Comparison of ENCODE assay signal across 10 cellular contexts in the genomic region with DNA sequence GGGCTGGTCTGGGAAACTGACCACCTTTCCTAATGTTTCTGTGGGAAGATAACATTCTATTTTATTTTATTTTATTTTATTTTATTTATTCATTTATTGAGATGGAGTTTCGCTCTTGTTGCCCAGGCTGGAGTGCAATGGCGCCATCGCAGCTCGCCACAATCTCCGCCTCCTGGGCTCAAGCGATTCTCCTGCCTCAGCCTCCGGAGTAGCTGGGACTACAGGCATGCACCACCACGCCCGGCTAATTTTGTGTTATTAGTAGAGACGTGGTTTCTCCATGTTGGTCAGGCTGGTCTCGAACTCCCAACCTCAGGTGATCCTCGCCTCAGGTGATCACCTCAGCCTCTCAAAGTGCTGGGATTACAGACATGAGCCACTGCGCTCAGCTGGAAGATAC. TPM values are rescaled to one million over a fixed set of nuclear protein-coding genes. Genes with fewer than 3 reads are reported as not detected.
DNase-seq lines count a peak whose midpoint lies in the region; ATAC-seq and TF ChIP-seq lines count a peak whose summit lies in the region.
"Not testable (repeated sequence)": the region's sequence is repeated elsewhere in the genome, so short reads cannot be mapped to it uniquely, and the experiment has no call there.
"Had no signal": no experiment of that assay in that cellular context is flagged by ENCODE, and none has a peak within 500 bp of the region (broad histone marks: within the 10 kb centered on the region; RNA-seq: fewer than 3 reads in every experiment).

No MANE protein-coding gene starts in this region.

- not testable (repeated sequence) for ATAC-seq in GM23338

- H3K9me2 ChIP-seq in GM23338 (ENCODE audit: insufficient read depth), result not testable (repeated sequence)

- not testable (repeated sequence) for H3K27me3 Mint-ChIP-seq in GM23338 (ENCODE audit: insufficient read depth, low read depth, poor library complexity)

- peak overlapping the region; percentile 99 for H3K27ac Mint-ChIP-seq in GM23338

- not testable (repeated sequence) for H3K9me3 ChIP-seq in Peyer's patch; colonic mucosa; iPS-20b (ENCODE audit: insufficient read depth, low read depth, low read length); mucosa of rectum (ENCODE audit: control insufficient read depth in 2 of 2, low read length in 2 of 2); sigmoid colon; transverse colon

- DNase-seq in GM23338 (ENCODE audit: low spot score); colonic mucosa; transverse colon: not testable (repeated sequence)
- DNase-seq in Peyer's patch (peak in 2 of 3 donors; percentile 1 to 30), sigmoid colon (peak; percentile 9)

- TF ChIP-seq CTCF in GM23338 (conservative IDR thresholded peaks at IDR 0.05; ENCODE audit: low read depth in 2 of 2); Peyer's patch (IDR thresholded peaks at IDR 0.05); colonic mucosa (IDR thresholded peaks at IDR 0.05); sigmoid colon (IDR thresholded peaks at IDR 0.05); transverse colon (IDR thresholded peaks at IDR 0.05): not testable (repeated sequence)

- H4K20me1 ChIP-seq in GM23338 (replicated peaks; ENCODE audit: insufficient read depth), result not testable (repeated sequence)

- not testable (repeated sequence) for H3K36me3 ChIP-seq in GM23338 (ENCODE audit: insufficient read depth); Peyer's patch; colonic mucosa; mucosa of rectum (ENCODE audit: control insufficient read depth in 2 of 2, insufficient read depth in 2 of 2, low read length in 2 of 2); sigmoid colon
- H3K36me3 ChIP-seq in iPS-20b (ENCODE audit: insufficient read depth, low read depth, low read length) (peaks cover 32% of the 10 kb centered on the region), transverse colon (peaks cover 0 to 21% (median 0%) of the 10 kb centered on the region in 4 donors)

- TF ChIP-seq EP300 in sigmoid colon (IDR thresholded peaks at IDR 0.05); transverse colon (IDR thresholded peaks at IDR 0.05; ENCODE audit: low read depth): not testable (repeated sequence)

- H3K79me2 ChIP-seq in GM23338 (replicated peaks; ENCODE audit: insufficient read depth), result not testable (repeated sequence)

- intact Hi-C loops in colonic mucosa (cut with DNase I); sigmoid colon (cut with DNase I); transverse colon (cut with DNase I; ENCODE audit: low total_unique reads): not testable (repeated sequence)

- in situ Hi-C loops in transverse colon (cut with MboI; ENCODE audit: low pct_ligation_motif_present in 1 of 4, low pct_unique_long_range_greater_than_20kb in 1 of 4, low sequenced_read_pairs in 3 of 4), result not testable (repeated sequence)

- peaks cover 26% of the 10 kb centered on the region for H3K4me1 ChIP-seq in GM23338 (ENCODE audit: insufficient read depth)
- H3K4me1 ChIP-seq in Peyer's patch, colonic mucosa, sigmoid colon: not testable (repeated sequence)
- peaks cover 27% of the 10 kb centered on the region; the same call in 1 of the 2 replicates for H3K4me1 ChIP-seq in iPS-20b (ENCODE audit: insufficient read depth, low read length)
- H3K4me1 ChIP-seq in mucosa of rectum (ENCODE audit: control insufficient read depth in 2 of 2, insufficient read depth in 2 of 2, low read length in 2 of 2), result peaks cover 4 to 18% of the 10 kb centered on the region in 2 donors
- H3K4me1 ChIP-seq in transverse colon, result peaks cover 0 to 15% (median 0%) of the 10 kb centered on the region in 4 donors

- not testable (repeated sequence) for H2AFZ ChIP-seq in GM23338

- not testable (repeated sequence) for H3K27me3 ChIP-seq in GM23338 (ENCODE audit: insufficient read depth); Peyer's patch; colonic mucosa; iPS-20b (ENCODE audit: insufficient read depth, low read length); mucosa of rectum (ENCODE audit: control insufficient read depth in 2 of 2, insufficient read depth in 2 of 2, low read length in 2 of 2); sigmoid colon; transverse colon

- peak overlapping the region; percentile 72; the same call in 2 of the 3 replicates for H3K4me3 Mint-ChIP-seq in GM23338

- WGBS in sigmoid colon, 2 donors, result 91 to 94% methylated on average over 13 of the region's 13 CpGs
- 95 to 97% methylated on average over 6 to 13 of the region's 13 CpGs for WGBS in transverse colon (ENCODE audit: low coverage in 1 of 2), 2 donors

- TF ChIP-seq POLR2A in Peyer's patch (IDR thresholded peaks at IDR 0.05); sigmoid colon (IDR thresholded peaks at IDR 0.05); transverse colon (IDR thresholded peaks at IDR 0.05): not testable (repeated sequence)

- H3K4me3 ChIP-seq in GM23338, Peyer's patch, colonic mucosa, sigmoid colon: not testable (repeated sequence)
- H3K4me3 ChIP-seq in iPS-20b (ENCODE audit: low read length) (peak overlapping the region; percentile 51; the same call in 1 of the 2 replicates), mucosa of rectum (ENCODE audit: low read length in 2 of 2) (peak overlapping the region; percentile 59 to 69), transverse colon (peak overlapping the region in 3 of 4 donors; percentile 0 to 39 (median 14))

- 0 out of 2 replicates have a peak overlapping the region, but pooled peaks have one; percentile 64 for H3K4me2 ChIP-seq in GM23338

- not testable (repeated sequence) for H3K9me3 Mint-ChIP-seq in GM23338

- not testable (repeated sequence) for H3F3A ChIP-seq in GM23338 (replicated peaks; ENCODE audit: low read depth)

- H3K9ac ChIP-seq in colonic mucosa (ENCODE audit: low read depth in 2 of 2, low read length in 2 of 2); iPS-20b (ENCODE audit: low read depth, low read length); mucosa of rectum (ENCODE audit: low read depth in 1 of 2, low read length in 2 of 2): not testable (repeated sequence)

- H3K36me3 Mint-ChIP-seq in GM23338 (ENCODE audit: low read depth), result peaks cover 32% of the 10 kb centered on the region

- peaks cover 39% of the 10 kb centered on the region for H3K4me1 Mint-ChIP-seq in GM23338

- 0 out of 2 replicates have a peak overlapping the region, but pooled peaks have one; percentile 84 for H3K27ac ChIP-seq in GM23338 (ENCODE audit: low read depth)
- H3K27ac ChIP-seq in Peyer's patch, result peak overlapping the region in 3 of 4 donors; percentile 52 to 89 (median 87)
- H3K27ac ChIP-seq in angular gyrus (ENCODE audit: low read depth, low read length), result peak overlapping the region; percentile 78
- peak overlapping the region; percentile 81 for H3K27ac ChIP-seq in colonic mucosa
- not testable (repeated sequence) for H3K27ac ChIP-seq in iPS-20b (ENCODE audit: low read length); sigmoid colon
- H3K27ac ChIP-seq in mucosa of rectum (ENCODE audit: low read depth in 2 of 2, low read length in 2 of 2), result peak overlapping the region; percentile 87 to 95
- H3K27ac ChIP-seq in transverse colon, result peak overlapping the region; percentile 81 to 87 (median 83)

RNA-seq across cellular contexts. Expression of a gene that starts 9.5 kb away (rescaled TPM):
- 30.6 and 33.9 TPM in 2 replicates for total RNA-seq in GM23338 (2014; rRNA removed; shearing (Covaris generic))
- polyA plus RNA-seq in GM23338 (2016; fragmentation: Nextera tagmentation; extraction: Ambion mirVana), result 14.7 and 15.4 TPM in 2 replicates
- 100 to 1,000 TPM in 2 of 4 donors, 10 to 100 TPM in 2; 68.5 to 142 (median 92.0) TPM for total RNA-seq in Peyer's patch
- total RNA-seq in colonic mucosa, result 10 to 100 TPM; 47.1 to 63.1 TPM
- total RNA-seq in sigmoid colon, result 1 to 10 TPM; 2.0 to 8.0 (median 2.9) TPM
- polyA plus RNA-seq in sigmoid colon, result 10 to 100 TPM; 10.8 to 25.3 (median 12.3) TPM
- total RNA-seq in transverse colon, result 100 to 1,000 TPM in 1 of 4 donors, 10 to 100 TPM in 3; 71.1 to 123 (median 79.7) TPM
- polyA plus RNA-seq: CD14-positive monocyte; CD8-positive, alpha-beta memory T cell had no signal

RNA-seq across cellular contexts. Expression of a gene that starts 54.1 kb away (rescaled TPM):
- total RNA-seq in GM23338 (2014; rRNA removed; shearing (Covaris generic)), result 1.6 and 2.4 TPM in 2 replicates
- 0.42 TPM in 1 of 2 replicates, not detected in the other for polyA plus RNA-seq in GM23338 (2016; fragmentation: Nextera tagmentation; extraction: Ambion mirVana)
- 10 to 100 TPM in 3 of 4 donors, 1 to 10 TPM in 1; 8.3 to 39.7 (median 31.7) TPM for total RNA-seq in Peyer's patch
- total RNA-seq in colonic mucosa, result 10 to 100 TPM in 1 of 2 donors, 1 to 10 TPM in 1; 6.9 to 11.3 TPM
- 10 to 100 TPM in 1 of 4 donors, 1 to 10 TPM in 3; 5.6 to 16.4 (median 6.1) TPM for total RNA-seq in sigmoid colon
- 1 to 10 TPM; 1.2 to 8.0 (median 4.4) TPM for polyA plus RNA-seq in sigmoid colon
- 10 to 100 TPM in 1 of 4 donors, 1 to 10 TPM in 3; 3.7 to 13.5 (median 7.4) TPM for total RNA-seq in transverse colon

RNA-seq across cellular contexts. Expression of a gene that starts 57.4 kb away (rescaled TPM):
- total RNA-seq in GM23338 (2014; rRNA removed; shearing (Covaris generic)), result 6.1 and 8.7 TPM in 2 replicates
- polyA plus RNA-seq in GM23338 (2016; fragmentation: Nextera tagmentation; extraction: Ambion mirVana), result 8.2 and 9.3 TPM in 2 replicates
- total RNA-seq in Peyer's patch, result 10 to 100 TPM; 25.6 to 45.7 (median 28.1) TPM
- total RNA-seq in colonic mucosa, result 10 to 100 TPM; 16.3 to 17.1 TPM
- total RNA-seq in sigmoid colon, result 10 to 100 TPM; 15.2 to 32.9 (median 24.4) TPM
- polyA plus RNA-seq in sigmoid colon, result 10 to 100 TPM in 1 of 3 donors, 1 to 10 TPM in 2; 8.4 to 14.1 (median 9.9) TPM
- 10 to 100 TPM; 18.9 to 41.9 (median 27.7) TPM for total RNA-seq in transverse colon
